In the genomic region with DNA sequence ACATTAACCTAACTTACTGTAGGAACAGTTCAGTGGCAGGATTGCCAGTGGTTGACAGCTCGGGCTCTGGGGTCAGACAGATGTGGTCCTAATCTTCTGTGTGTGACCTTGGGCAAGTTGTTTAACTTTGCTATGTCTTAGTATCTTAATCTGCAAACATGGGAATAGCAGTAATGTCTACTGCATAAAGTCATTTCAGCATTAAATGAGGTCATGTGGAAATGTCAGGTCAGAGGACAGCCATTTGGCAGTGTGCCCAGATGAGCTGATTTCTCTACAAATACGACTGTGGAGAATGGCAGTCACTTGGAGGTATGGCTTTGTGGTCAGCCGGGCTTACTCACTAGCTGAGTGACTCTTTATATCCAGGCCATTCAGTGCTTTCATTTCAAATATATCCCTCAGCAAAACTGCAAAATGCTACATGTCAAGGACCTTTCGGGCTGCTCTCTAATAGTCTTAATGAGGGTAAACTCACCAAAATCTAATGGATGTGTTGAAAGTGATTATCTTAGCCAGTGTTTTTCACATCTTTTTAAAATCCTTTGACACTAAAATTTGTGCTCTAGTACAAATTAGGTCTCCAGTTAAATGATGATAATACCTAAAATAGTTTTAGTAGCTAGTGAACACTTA, we compare ENCODE assay signal across 3 cellular contexts.
TF ChIP-seq lines count a peak whose summit lies in the region.

No MANE protein-coding gene starts in this region.

TF ChIP-seq in SK-N-SH treated with all-trans-retinoic acid at 6 μM for 48 hours, 23 proteins besides CTCF, POLR2A, EP300 and RAD21 (continued from another document):
- TF ChIP-seq, protein P1, sequence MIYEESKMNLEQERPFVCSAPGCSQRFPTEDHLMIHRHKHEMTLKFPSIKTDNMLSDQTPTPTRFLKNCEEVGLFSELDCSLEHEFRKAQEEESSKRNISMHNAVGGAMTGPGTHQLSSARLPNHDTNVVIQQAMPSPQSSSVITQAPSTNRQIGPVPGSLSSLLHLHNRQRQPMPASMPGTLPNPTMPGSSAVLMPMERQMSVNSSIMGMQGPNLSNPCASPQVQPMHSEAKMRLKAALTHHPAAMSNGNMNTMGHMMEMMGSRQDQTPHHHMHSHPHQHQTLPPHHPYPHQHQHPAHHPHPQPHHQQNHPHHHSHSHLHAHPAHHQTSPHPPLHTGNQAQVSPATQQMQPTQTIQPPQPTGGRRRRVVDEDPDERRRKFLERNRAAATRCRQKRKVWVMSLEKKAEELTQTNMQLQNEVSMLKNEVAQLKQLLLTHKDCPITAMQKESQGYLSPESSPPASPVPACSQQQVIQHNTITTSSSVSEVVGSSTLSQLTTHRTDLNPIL (CRISPR knock-in tag; IDR thresholded peaks at IDR 0.05; ENCODE audit: low read depth), result peak; percentile 91

TF ChIP-seq in liver, 16 proteins besides CTCF, POLR2A, EP300 and RAD21 (continued from another document):
- TF ChIP-seq, protein P2, sequence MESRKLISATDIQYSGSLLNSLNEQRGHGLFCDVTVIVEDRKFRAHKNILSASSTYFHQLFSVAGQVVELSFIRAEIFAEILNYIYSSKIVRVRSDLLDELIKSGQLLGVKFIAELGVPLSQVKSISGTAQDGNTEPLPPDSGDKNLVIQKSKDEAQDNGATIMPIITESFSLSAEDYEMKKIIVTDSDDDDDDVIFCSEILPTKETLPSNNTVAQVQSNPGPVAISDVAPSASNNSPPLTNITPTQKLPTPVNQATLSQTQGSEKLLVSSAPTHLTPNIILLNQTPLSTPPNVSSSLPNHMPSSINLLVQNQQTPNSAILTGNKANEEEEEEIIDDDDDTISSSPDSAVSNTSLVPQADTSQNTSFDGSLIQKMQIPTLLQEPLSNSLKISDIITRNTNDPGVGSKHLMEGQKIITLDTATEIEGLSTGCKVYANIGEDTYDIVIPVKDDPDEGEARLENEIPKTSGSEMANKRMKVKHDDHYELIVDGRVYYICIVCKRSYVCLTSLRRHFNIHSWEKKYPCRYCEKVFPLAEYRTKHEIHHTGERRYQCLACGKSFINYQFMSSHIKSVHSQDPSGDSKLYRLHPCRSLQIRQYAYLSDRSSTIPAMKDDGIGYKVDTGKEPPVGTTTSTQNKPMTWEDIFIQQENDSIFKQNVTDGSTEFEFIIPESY (IDR thresholded peaks at IDR 0.05), result no peak
- TF ChIP-seq, protein P3, sequence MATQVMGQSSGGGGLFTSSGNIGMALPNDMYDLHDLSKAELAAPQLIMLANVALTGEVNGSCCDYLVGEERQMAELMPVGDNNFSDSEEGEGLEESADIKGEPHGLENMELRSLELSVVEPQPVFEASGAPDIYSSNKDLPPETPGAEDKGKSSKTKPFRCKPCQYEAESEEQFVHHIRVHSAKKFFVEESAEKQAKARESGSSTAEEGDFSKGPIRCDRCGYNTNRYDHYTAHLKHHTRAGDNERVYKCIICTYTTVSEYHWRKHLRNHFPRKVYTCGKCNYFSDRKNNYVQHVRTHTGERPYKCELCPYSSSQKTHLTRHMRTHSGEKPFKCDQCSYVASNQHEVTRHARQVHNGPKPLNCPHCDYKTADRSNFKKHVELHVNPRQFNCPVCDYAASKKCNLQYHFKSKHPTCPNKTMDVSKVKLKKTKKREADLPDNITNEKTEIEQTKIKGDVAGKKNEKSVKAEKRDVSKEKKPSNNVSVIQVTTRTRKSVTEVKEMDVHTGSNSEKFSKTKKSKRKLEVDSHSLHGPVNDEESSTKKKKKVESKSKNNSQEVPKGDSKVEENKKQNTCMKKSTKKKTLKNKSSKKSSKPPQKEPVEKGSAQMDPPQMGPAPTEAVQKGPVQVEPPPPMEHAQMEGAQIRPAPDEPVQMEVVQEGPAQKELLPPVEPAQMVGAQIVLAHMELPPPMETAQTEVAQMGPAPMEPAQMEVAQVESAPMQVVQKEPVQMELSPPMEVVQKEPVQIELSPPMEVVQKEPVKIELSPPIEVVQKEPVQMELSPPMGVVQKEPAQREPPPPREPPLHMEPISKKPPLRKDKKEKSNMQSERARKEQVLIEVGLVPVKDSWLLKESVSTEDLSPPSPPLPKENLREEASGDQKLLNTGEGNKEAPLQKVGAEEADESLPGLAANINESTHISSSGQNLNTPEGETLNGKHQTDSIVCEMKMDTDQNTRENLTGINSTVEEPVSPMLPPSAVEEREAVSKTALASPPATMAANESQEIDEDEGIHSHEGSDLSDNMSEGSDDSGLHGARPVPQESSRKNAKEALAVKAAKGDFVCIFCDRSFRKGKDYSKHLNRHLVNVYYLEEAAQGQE (IDR thresholded peaks at IDR 0.05), result peak; percentile 30
- TF ChIP-seq YY1 (IDR thresholded peaks at IDR 0.05) (peak; percentile 94), FOXA1 (IDR thresholded peaks at IDR 0.05) (no peak), FOXA2 (IDR thresholded peaks at IDR 0.05) (peak; percentile 20), HNF4A (conservative IDR thresholded peaks at IDR 0.05) (peak; percentile 65 to 70), JUND (IDR thresholded peaks at IDR 0.05) (peak; percentile 84 to 96), NR2F2 (IDR thresholded peaks at IDR 0.05) (peak; percentile 87)
- TF ChIP-seq, protein P4, sequence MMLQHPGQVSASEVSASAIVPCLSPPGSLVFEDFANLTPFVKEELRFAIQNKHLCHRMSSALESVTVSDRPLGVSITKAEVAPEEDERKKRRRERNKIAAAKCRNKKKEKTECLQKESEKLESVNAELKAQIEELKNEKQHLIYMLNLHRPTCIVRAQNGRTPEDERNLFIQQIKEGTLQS (IDR thresholded peaks at IDR 0.05), result no peak
TF ChIP-seq in liver: peak in this region for 9.

TF ChIP-seq in WTC11, 78 proteins besides CTCF, POLR2A, EP300 and RAD21 (continued from another document):
- TF ChIP-seq, protein P5, sequence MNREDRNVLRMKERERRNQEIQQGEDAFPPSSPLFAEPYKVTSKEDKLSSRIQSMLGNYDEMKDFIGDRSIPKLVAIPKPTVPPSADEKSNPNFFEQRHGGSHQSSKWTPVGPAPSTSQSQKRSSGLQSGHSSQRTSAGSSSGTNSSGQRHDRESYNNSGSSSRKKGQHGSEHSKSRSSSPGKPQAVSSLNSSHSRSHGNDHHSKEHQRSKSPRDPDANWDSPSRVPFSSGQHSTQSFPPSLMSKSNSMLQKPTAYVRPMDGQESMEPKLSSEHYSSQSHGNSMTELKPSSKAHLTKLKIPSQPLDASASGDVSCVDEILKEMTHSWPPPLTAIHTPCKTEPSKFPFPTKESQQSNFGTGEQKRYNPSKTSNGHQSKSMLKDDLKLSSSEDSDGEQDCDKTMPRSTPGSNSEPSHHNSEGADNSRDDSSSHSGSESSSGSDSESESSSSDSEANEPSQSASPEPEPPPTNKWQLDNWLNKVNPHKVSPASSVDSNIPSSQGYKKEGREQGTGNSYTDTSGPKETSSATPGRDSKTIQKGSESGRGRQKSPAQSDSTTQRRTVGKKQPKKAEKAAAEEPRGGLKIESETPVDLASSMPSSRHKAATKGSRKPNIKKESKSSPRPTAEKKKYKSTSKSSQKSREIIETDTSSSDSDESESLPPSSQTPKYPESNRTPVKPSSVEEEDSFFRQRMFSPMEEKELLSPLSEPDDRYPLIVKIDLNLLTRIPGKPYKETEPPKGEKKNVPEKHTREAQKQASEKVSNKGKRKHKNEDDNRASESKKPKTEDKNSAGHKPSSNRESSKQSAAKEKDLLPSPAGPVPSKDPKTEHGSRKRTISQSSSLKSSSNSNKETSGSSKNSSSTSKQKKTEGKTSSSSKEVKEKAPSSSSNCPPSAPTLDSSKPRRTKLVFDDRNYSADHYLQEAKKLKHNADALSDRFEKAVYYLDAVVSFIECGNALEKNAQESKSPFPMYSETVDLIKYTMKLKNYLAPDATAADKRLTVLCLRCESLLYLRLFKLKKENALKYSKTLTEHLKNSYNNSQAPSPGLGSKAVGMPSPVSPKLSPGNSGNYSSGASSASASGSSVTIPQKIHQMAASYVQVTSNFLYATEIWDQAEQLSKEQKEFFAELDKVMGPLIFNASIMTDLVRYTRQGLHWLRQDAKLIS (CRISPR knock-in tag; IDR thresholded peaks at IDR 0.05; ENCODE audit: borderline replicate concordance), result no peak
- TF ChIP-seq, protein P6, sequence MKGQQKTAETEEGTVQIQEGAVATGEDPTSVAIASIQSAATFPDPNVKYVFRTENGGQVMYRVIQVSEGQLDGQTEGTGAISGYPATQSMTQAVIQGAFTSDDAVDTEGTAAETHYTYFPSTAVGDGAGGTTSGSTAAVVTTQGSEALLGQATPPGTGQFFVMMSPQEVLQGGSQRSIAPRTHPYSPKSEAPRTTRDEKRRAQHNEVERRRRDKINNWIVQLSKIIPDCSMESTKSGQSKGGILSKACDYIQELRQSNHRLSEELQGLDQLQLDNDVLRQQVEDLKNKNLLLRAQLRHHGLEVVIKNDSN (CRISPR knock-in tag; IDR thresholded peaks at IDR 0.05), result no peak
- no peak for TF ChIP-seq TP53 (CRISPR knock-in tag; IDR thresholded peaks at IDR 0.05)
- TF ChIP-seq, protein P7, sequence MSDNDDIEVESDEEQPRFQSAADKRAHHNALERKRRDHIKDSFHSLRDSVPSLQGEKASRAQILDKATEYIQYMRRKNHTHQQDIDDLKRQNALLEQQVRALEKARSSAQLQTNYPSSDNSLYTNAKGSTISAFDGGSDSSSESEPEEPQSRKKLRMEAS (CRISPR knock-in tag; IDR thresholded peaks at IDR 0.05), result no peak
- no peak for TF ChIP-seq MXD4 (CRISPR knock-in tag; IDR thresholded peaks at IDR 0.05; ENCODE audit: borderline replicate concordance)
